Comparison of ENCODE assay signal across 22 cellular contexts in the genomic region with DNA sequence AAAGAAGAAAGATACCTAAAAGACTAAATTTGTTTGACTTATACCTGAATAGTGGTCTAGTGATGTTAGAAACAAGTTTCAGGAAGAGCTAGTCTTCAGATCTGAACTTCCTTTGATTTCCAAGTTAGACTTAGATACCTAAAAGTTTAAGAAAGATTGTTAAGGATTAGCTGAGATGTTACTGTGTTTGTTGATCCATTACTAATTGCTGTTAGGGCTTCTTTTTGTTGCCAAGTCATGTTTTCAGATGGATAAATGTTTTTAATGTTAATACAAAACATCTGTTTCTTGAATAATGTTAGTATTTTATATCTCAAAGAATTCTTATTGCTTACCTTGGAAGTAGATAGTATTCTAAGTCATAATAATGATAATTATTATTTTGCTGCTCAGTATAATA. TPM values are rescaled to one million over a fixed set of nuclear protein-coding genes. Genes with fewer than 3 reads are reported as not detected.
"Had no signal": no experiment of that assay in that cellular context is flagged by ENCODE, and none has a peak within 500 bp of the region (broad histone marks: within the 10 kb centered on the region; RNA-seq: fewer than 3 reads in every experiment).

No MANE protein-coding gene starts in this region.

- H3K27ac Mint-ChIP-seq: activated CD4-positive, alpha-beta T cell treated with anti-CD3 and anti-CD28 coated beads for 36 hours; activated naive CD8-positive, alpha-beta T cell treated with anti-CD3 and anti-CD28 coated beads, Interleukin-2, amount 10 ng/mL, durations not matched to agents 7 days and 5 days; progenitor cell of endocrine pancreas had no signal

- H3K4me3 Mint-ChIP-seq: activated CD4-positive, alpha-beta T cell treated with anti-CD3 and anti-CD28 coated beads for 36 hours; activated naive CD8-positive, alpha-beta T cell treated with anti-CD3 and anti-CD28 coated beads, Interleukin-2, amount 10 ng/mL, durations not matched to agents 7 days and 5 days; neural crest cell had no signal

- H3K27me3 ChIP-seq: body of pancreas, gastrocnemius medialis, tibial artery had no signal

- H3K9me3 Mint-ChIP-seq: neural crest cell had no signal

- H3K4me3 ChIP-seq: body of pancreas, gastrocnemius medialis, left ventricle myocardium inferior, tibial artery had no signal

- ATAC-seq: activated CD4-positive, alpha-beta T cell treated with anti-CD3 and anti-CD28 coated beads for 36 hours; body of pancreas; gastrocnemius medialis; stimulated activated naive CD8-positive, alpha-beta T cell treated with anti-CD3 and anti-CD28 coated beads, Interleukin-15, Interleukin-2, amounts not matched to agents 100 U/mL and 50 U/mL, for 24 hours had no signal

- H3K9me3 ChIP-seq: body of pancreas, gastrocnemius medialis, left ventricle myocardium inferior, tibial artery had no signal

- H3K27ac ChIP-seq: body of pancreas, gastrocnemius medialis, left ventricle myocardium inferior, tibial artery, WERI-Rb-1 had no signal

- DNase-seq: activated CD4-positive, alpha-beta T cell treated with anti-CD3 and anti-CD28 coated beads for 36 hours; activated CD4-positive, alpha-beta T cell treated with anti-CD3 and anti-CD28 coated beads, Interleukin-2, amount 50 U/mL, for 48 hours; activated naive CD8-positive, alpha-beta T cell treated with anti-CD3 and anti-CD28 coated beads, Interleukin-2, amount 10 ng/mL, durations not matched to agents 7 days and 5 days; body of pancreas; gastrocnemius medialis; head of caudate nucleus; kidney glomerular epithelial cell; left ventricle myocardium inferior; mammary epithelial cell; stimulated activated CD4-positive, alpha-beta T cell treated with anti-CD3 and anti-CD28 coated beads, Interleukin-12 subunit alpha, Interleukin-12 subunit beta, amount 100 ng/mL, for 4 hours; stimulated activated CD4-positive, alpha-beta T cell treated with anti-CD3 and anti-CD28 coated beads, Interleukin-2, amount 100 ng/mL, for 24 hours; stimulated activated naive CD8-positive, alpha-beta T cell treated with anti-CD3 and anti-CD28 coated beads, Interleukin-15, Interleukin-2, amounts not matched to agents 100 U/mL and 50 U/mL, for 24 hours; substantia nigra; tibial artery; WERI-Rb-1 had no signal

- H3K27me3 Mint-ChIP-seq: activated CD4-positive, alpha-beta T cell treated with anti-CD3 and anti-CD28 coated beads for 36 hours; activated naive CD8-positive, alpha-beta T cell treated with anti-CD3 and anti-CD28 coated beads, Interleukin-2, amount 10 ng/mL, durations not matched to agents 7 days and 5 days; progenitor cell of endocrine pancreas had no signal

- H3K36me3 ChIP-seq: gastrocnemius medialis, left ventricle myocardium inferior, tibial artery had no signal

RNA-seq across cellular contexts. Expression of gene GPR61, which starts 20.3 kb away (rescaled TPM):
- total RNA-seq: body of pancreas, epithelial cell of proximal tubule, gastrocnemius medialis, neural crest cell, osteoblast had no signal
- polyA plus RNA-seq: mammary epithelial cell, urinary bladder had no signal

RNA-seq across cellular contexts. Expression of gene GNAT2, which starts 59.4 kb away (rescaled TPM):
- total RNA-seq: body of pancreas, cardiac septum, epithelial cell of proximal tubule, gastrocnemius medialis, left ventricle myocardium inferior, mammary epithelial cell, mononuclear cell, neural crest cell, urinary bladder had no signal
- polyA plus RNA-seq: urinary bladder had no signal
